In the genomic region with DNA sequence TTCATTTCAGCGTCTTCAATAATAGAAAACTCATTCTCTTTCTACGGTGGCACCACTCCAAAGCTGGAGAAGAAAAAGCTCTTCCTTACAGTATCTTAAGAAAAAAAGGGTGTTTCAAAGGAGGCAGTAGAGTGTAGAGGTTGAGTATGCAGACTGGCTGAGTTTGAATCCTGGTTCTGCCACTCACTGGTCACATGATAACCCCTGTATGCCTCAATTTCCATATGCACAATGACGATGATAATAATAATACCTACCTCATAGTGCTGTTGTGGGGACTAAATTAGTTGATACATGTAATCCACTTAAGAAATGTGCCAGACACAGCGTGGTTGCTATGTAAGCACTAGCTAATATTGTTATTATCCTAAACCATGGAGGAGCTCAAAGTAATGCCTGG, we compare ENCODE assay signal across 8 cellular contexts. TPM values are rescaled to one million over a fixed set of nuclear protein-coding genes. Genes with fewer than 3 reads are reported as not detected.
DNase-seq lines count a peak whose midpoint lies in the region; ATAC-seq and TF ChIP-seq lines count a peak whose summit lies in the region.

No MANE protein-coding gene starts in this region.

- TF ChIP-seq RAD21 in liver (IDR thresholded peaks at IDR 0.05) = no peak

- H3K9me3 ChIP-seq in liver (ENCODE audit: control insufficient read depth in 4 of 4, low read length in 3 of 4) (no peaks in the 10 kb centered on the region), suprapubic skin (no peaks in the 10 kb centered on the region)

- H3K9me3 Mint-ChIP-seq in activated CD8-positive, alpha-beta memory T cell treated with anti-CD3 and anti-CD28 coated beads, Interleukin-2, amount 10 ng/mL, durations not matched to agents 7 days and 5 days (ENCODE audit: low read depth) = no peaks in the 10 kb centered on the region
- no peaks in the 10 kb centered on the region for H3K9me3 Mint-ChIP-seq in activated CD8-positive, alpha-beta T cell treated with anti-CD3 and anti-CD28 coated beads for 36 hours

- no peak for DNase-seq in activated CD8-positive, alpha-beta memory T cell treated with anti-CD3 and anti-CD28 coated beads, Interleukin-2, amount 10 ng/mL, durations not matched to agents 7 days and 5 days
- DNase-seq in activated CD8-positive, alpha-beta memory T cell treated with anti-CD3 and anti-CD28 coated beads for 24 hours = no peak
- DNase-seq in activated CD8-positive, alpha-beta T cell treated with anti-CD3 and anti-CD28 coated beads for 36 hours = no peak
- no peak for DNase-seq in suprapubic skin (ENCODE audit: low spot score in 2 of 2)
- DNase-seq in stimulated activated CD4-positive, alpha-beta T cell treated with anti-CD3 and anti-CD28 coated beads, Interleukin-4, amount 100 ng/mL, for 24 hours = no peak
- DNase-seq in NCI-H345 (lab: John Stamatoyannopoulos, UW) = no peak
- no peak for DNase-seq in stimulated activated CD4-positive, alpha-beta T cell treated with anti-CD3 and anti-CD28 coated beads, Interleukin-4, amount 100 ng/mL, for 4 hours

- peak overlapping the region; percentile 98 to 99 for H3K27ac ChIP-seq in liver (ENCODE audit: low read depth in 1 of 2, low read length in 2 of 2)
- H3K27ac ChIP-seq in suprapubic skin = peak overlapping the region; percentile 100

- no peaks in the 10 kb centered on the region for H3K36me3 ChIP-seq in liver (ENCODE audit: control insufficient read depth in 4 of 4, insufficient read depth in 3 of 4, low read depth in 1 of 4, low read length in 3 of 4)
- H3K36me3 ChIP-seq in suprapubic skin = no peaks in the 10 kb centered on the region

- POLR2A ChIA-PET in activated CD8-positive, alpha-beta T cell treated with anti-CD3 and anti-CD28 coated beads for 36 hours (lab: Charles Lee) = interaction anchor here (0.9 to 6.0 kb wide), 7 partner anchors 10 to 35 kb away, joined by 3 to 51 read pairs (median 8); no protein-coding TSS in a partner anchor

- peaks cover 20% of the 10 kb centered on the region for H3K36me3 Mint-ChIP-seq in activated CD8-positive, alpha-beta memory T cell treated with anti-CD3 and anti-CD28 coated beads, Interleukin-2, amount 10 ng/mL, durations not matched to agents 7 days and 5 days
- H3K36me3 Mint-ChIP-seq in activated CD8-positive, alpha-beta T cell treated with anti-CD3 and anti-CD28 coated beads for 36 hours (ENCODE audit: low read depth) = peaks cover 43% of the 10 kb centered on the region

- peaks cover 51% of the 10 kb centered on the region for H3K4me1 Mint-ChIP-seq in activated CD8-positive, alpha-beta memory T cell treated with anti-CD3 and anti-CD28 coated beads, Interleukin-2, amount 10 ng/mL, durations not matched to agents 7 days and 5 days
- H3K4me1 Mint-ChIP-seq in activated CD8-positive, alpha-beta T cell treated with anti-CD3 and anti-CD28 coated beads for 36 hours (ENCODE audit: low read depth) = peaks cover 51% of the 10 kb centered on the region

- H3K27me3 ChIP-seq in liver (ENCODE audit: control insufficient read depth in 4 of 4, insufficient read depth in 4 of 4, low read length in 3 of 4) (no peaks in the 10 kb centered on the region), suprapubic skin (no peaks in the 10 kb centered on the region)

- H3K4me3 Mint-ChIP-seq in activated CD8-positive, alpha-beta memory T cell treated with anti-CD3 and anti-CD28 coated beads, Interleukin-2, amount 10 ng/mL, durations not matched to agents 7 days and 5 days = peak overlapping the region; percentile 98
- H3K4me3 Mint-ChIP-seq in activated CD8-positive, alpha-beta T cell treated with anti-CD3 and anti-CD28 coated beads for 36 hours = peak overlapping the region; percentile 88

- H3K4me1 ChIP-seq in liver (ENCODE audit: control insufficient read depth in 4 of 4, insufficient read depth in 4 of 4, low read length in 3 of 4) (peaks cover 10 to 16% (median 14%) of the 10 kb centered on the region in 4 donors), suprapubic skin (peaks cover 46% of the 10 kb centered on the region)

- intact Hi-C loops in activated CD8-positive, alpha-beta T cell treated with anti-CD3 and anti-CD28 coated beads for 36 hours (cut with micrococcal nuclease) = no loop called here

- no peak for ATAC-seq in activated CD8-positive, alpha-beta memory T cell treated with anti-CD3 and anti-CD28 coated beads, Interleukin-2, amount 10 ng/mL, durations not matched to agents 7 days and 5 days
- no peak for ATAC-seq in activated CD8-positive, alpha-beta T cell treated with anti-CD3 and anti-CD28 coated beads for 36 hours

- TF ChIP-seq EP300 in suprapubic skin (IDR thresholded peaks at IDR 0.05) = no peak

- 72% methylated on average over 4 of the region's 4 CpGs for WGBS in liver
- WGBS in suprapubic skin = 78% methylated on average over 4 of the region's 4 CpGs

- peak overlapping the region; percentile 99 for H3K27ac Mint-ChIP-seq in activated CD8-positive, alpha-beta memory T cell treated with anti-CD3 and anti-CD28 coated beads, Interleukin-2, amount 10 ng/mL, durations not matched to agents 7 days and 5 days
- H3K27ac Mint-ChIP-seq in activated CD8-positive, alpha-beta T cell treated with anti-CD3 and anti-CD28 coated beads for 36 hours = peak overlapping the region; percentile 99

- H3K4me3 ChIP-seq in liver (ENCODE audit: low read depth in 1 of 3, low read length in 3 of 3) = peak overlapping the region in 2 of 3 donors; percentile 16 to 78
- H3K4me3 ChIP-seq in suprapubic skin = no peak overlapping the region

- H3K9ac ChIP-seq in liver (ENCODE audit: low read depth in 1 of 2, low read length in 2 of 2) = peak overlapping the region in 1 of 2 donors; percentile 99

- no peak for TF ChIP-seq CTCF in activated CD8-positive, alpha-beta T cell treated with anti-CD3 and anti-CD28 coated beads for 36 hours (IDR thresholded peaks at IDR 0.05)
- TF ChIP-seq CTCF in liver (IDR thresholded peaks at IDR 0.05; ENCODE audit: low read depth, low read length, missing input control) (no peak), suprapubic skin (IDR thresholded peaks at IDR 0.05) (no peak)

- no peaks in the 10 kb centered on the region for H3K27me3 Mint-ChIP-seq in activated CD8-positive, alpha-beta memory T cell treated with anti-CD3 and anti-CD28 coated beads, Interleukin-2, amount 10 ng/mL, durations not matched to agents 7 days and 5 days
- no peaks in the 10 kb centered on the region for H3K27me3 Mint-ChIP-seq in activated CD8-positive, alpha-beta T cell treated with anti-CD3 and anti-CD28 coated beads for 36 hours

- no peak for TF ChIP-seq POLR2A in suprapubic skin (IDR thresholded peaks at IDR 0.05)

- CTCF ChIA-PET in activated CD8-positive, alpha-beta memory T cell treated with anti-CD3 and anti-CD28 coated beads, Interleukin-2, amount 10 ng/mL, durations not matched to agents 7 days and 5 days (lab: Charles Lee) = interaction anchor here (1.1 to 3.7 kb wide), 10 partner anchors 8 to 142 kb away, joined by 3 to 15 read pairs (median 5); no protein-coding TSS in a partner anchor
- CTCF ChIA-PET in activated CD8-positive, alpha-beta T cell treated with anti-CD3 and anti-CD28 coated beads for 36 hours (lab: Charles Lee) = interaction anchor here (0.9 to 3.7 kb wide), 7 partner anchors 13 to 510 kb away, joined by 3 to 19 read pairs (median 6); no protein-coding TSS in a partner anchor

TF ChIP-seq in liver, 16 proteins besides CTCF, POLR2A, EP300 and RAD21 (continues in another document):
- TF ChIP-seq JUND (IDR thresholded peaks at IDR 0.05) (no peak), YY1 (IDR thresholded peaks at IDR 0.05) (no peak), NR2F2 (IDR thresholded peaks at IDR 0.05) (no peak), SP1 (IDR thresholded peaks at IDR 0.05) (no peak), HNF4A (conservative IDR thresholded peaks at IDR 0.05) (no peak), HNF4G (IDR thresholded peaks at IDR 0.05) (no peak), FOXA2 (IDR thresholded peaks at IDR 0.05) (no peak), TAF1 (conservative IDR thresholded peaks at IDR 0.05) (no peak), RXRA (IDR thresholded peaks at IDR 0.05) (no peak), EGR1 (IDR thresholded peaks at IDR 0.05; ENCODE audit: low read depth in 2 of 2) (no peak), GABPA (IDR thresholded peaks at IDR 0.05 in 1 of 2, conservative IDR thresholded peaks at IDR 0.05 in 1 of 2) (no peak), FOXA1 (IDR thresholded peaks at IDR 0.05) (no peak)
- TF ChIP-seq, protein P1, sequence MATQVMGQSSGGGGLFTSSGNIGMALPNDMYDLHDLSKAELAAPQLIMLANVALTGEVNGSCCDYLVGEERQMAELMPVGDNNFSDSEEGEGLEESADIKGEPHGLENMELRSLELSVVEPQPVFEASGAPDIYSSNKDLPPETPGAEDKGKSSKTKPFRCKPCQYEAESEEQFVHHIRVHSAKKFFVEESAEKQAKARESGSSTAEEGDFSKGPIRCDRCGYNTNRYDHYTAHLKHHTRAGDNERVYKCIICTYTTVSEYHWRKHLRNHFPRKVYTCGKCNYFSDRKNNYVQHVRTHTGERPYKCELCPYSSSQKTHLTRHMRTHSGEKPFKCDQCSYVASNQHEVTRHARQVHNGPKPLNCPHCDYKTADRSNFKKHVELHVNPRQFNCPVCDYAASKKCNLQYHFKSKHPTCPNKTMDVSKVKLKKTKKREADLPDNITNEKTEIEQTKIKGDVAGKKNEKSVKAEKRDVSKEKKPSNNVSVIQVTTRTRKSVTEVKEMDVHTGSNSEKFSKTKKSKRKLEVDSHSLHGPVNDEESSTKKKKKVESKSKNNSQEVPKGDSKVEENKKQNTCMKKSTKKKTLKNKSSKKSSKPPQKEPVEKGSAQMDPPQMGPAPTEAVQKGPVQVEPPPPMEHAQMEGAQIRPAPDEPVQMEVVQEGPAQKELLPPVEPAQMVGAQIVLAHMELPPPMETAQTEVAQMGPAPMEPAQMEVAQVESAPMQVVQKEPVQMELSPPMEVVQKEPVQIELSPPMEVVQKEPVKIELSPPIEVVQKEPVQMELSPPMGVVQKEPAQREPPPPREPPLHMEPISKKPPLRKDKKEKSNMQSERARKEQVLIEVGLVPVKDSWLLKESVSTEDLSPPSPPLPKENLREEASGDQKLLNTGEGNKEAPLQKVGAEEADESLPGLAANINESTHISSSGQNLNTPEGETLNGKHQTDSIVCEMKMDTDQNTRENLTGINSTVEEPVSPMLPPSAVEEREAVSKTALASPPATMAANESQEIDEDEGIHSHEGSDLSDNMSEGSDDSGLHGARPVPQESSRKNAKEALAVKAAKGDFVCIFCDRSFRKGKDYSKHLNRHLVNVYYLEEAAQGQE (IDR thresholded peaks at IDR 0.05) = no peak
- TF ChIP-seq, protein P2, sequence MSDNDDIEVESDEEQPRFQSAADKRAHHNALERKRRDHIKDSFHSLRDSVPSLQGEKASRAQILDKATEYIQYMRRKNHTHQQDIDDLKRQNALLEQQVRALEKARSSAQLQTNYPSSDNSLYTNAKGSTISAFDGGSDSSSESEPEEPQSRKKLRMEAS (IDR thresholded peaks at IDR 0.05) = no peak

RNA-seq across cellular contexts. Expression of gene ANP32A, which starts 4.5 kb away (rescaled TPM):
- 100 to 1,000 TPM; 196 to 320 TPM for total RNA-seq in activated CD8-positive, alpha-beta memory T cell treated with anti-CD3 and anti-CD28 coated beads, Interleukin-2, amount 10 ng/mL, durations not matched to agents 7 days and 5 days
- total RNA-seq in activated CD8-positive, alpha-beta T cell treated with anti-CD3 and anti-CD28 coated beads for 36 hours = 100 to 1,000 TPM; 239 to 246 TPM
- total RNA-seq in liver (10 to 100 TPM; 30.5 to 45.8 TPM), suprapubic skin (100 to 1,000 TPM in 1 of 4 donors, 10 to 100 TPM in 3; 25.5 to 101 (median 31.3) TPM)
- 10 to 100 TPM; 33.0 to 60.4 TPM for polyA plus RNA-seq in liver
